8 cellular contexts compared by ENCODE assay signal in genomic region chr7:73738612-73739386, GRCh38. TPM values are rescaled to one million over a fixed set of nuclear protein-coding genes. Genes with fewer than 3 reads are reported as not detected.
DNase-seq lines count a peak whose midpoint lies in the region; ATAC-seq and TF ChIP-seq lines count a peak whose summit lies in the region.

TSS of gene ABHD11 (minus strand) at chr7:73738802. CDS start at chr7:73738770, 32 bp downstream.

- 0% methylated on average over 6 of the region's 84 CpGs; no CpG with 5 or more reads in 1 of the 2 donors for WGBS in gastroesophageal sphincter (ENCODE audit: low coverage in 1 of 2), 2 donors

- H3K27ac Mint-ChIP-seq in activated naive CD4-positive, alpha-beta T cell treated with anti-CD3 and anti-CD28 coated beads, Interleukin-2, amount 10 ng/mL, durations not matched to agents 7 days and 5 days = peak within 1 kb of the TSS; percentile 93

- DNase-seq in GM06990 (ENCODE audit: extremely low read depth, insufficient read length) (peak; percentile 98), NCI-H1048 (lab: John Stamatoyannopoulos, UW) (peak; percentile 94), SK-N-MC (ENCODE audit: low read depth, low spot score) (peak; percentile 84), non-pigmented ciliary epithelial cell (ENCODE audit: low read depth) (peak; percentile 82), superior temporal gyrus (ENCODE audit: extremely low spot score) (peak; percentile 89)
- DNase-seq in activated naive CD4-positive, alpha-beta T cell treated with anti-CD3 and anti-CD28 coated beads, Interleukin-2, amount 10 ng/mL, durations not matched to agents 7 days and 5 days = peak; percentile 98

- peak within 1 kb of the TSS; percentile 46; the same call in 1 of the 2 replicates for H3K27ac ChIP-seq in SK-N-MC
- H3K27ac ChIP-seq in gastroesophageal sphincter = peak within 1 kb of the TSS; percentile 47 to 92 (median 88)

- H3K4me1 Mint-ChIP-seq in activated naive CD4-positive, alpha-beta T cell treated with anti-CD3 and anti-CD28 coated beads, Interleukin-2, amount 10 ng/mL, durations not matched to agents 7 days and 5 days = peaks cover 24% of the 10 kb centered on the region

- H3K9ac ChIP-seq in SK-N-MC (ENCODE audit: insufficient read length) = peak within 1 kb of the TSS; percentile 84

- TF ChIP-seq EP300 in gastroesophageal sphincter (IDR thresholded peaks at IDR 0.05) = no peak

- peaks cover 18% of the 10 kb centered on the region for H3K27me3 Mint-ChIP-seq in activated naive CD4-positive, alpha-beta T cell treated with anti-CD3 and anti-CD28 coated beads, Interleukin-2, amount 10 ng/mL, durations not matched to agents 7 days and 5 days

- H3K9me3 Mint-ChIP-seq in activated naive CD4-positive, alpha-beta T cell treated with anti-CD3 and anti-CD28 coated beads, Interleukin-2, amount 10 ng/mL, durations not matched to agents 7 days and 5 days = no peaks in the 10 kb centered on the region

- H3K27me3 ChIP-seq in GM06990 (replicated peaks; ENCODE audit: control insufficient read depth, insufficient read depth, low read length) (no peaks in the 10 kb centered on the region), gastroesophageal sphincter (no peaks in the 10 kb centered on the region)

- H3K4me1 ChIP-seq in gastroesophageal sphincter = peaks cover 0 to 49% (median 12%) of the 10 kb centered on the region in 3 donors

- H3K4me3 ChIP-seq in GM06990 (replicated peaks; ENCODE audit: low read depth, low read length) = peak within 1 kb of the TSS; percentile 83
- H3K4me3 ChIP-seq in SK-N-MC = peak within 1 kb of the TSS; percentile 97
- H3K4me3 ChIP-seq in gastroesophageal sphincter = peak within 1 kb of the TSS; percentile 49 to 65

- H3K9me3 ChIP-seq in SK-N-MC (ENCODE audit: low read depth, low read length) = no peaks in the 10 kb centered on the region
- no peaks in the 10 kb centered on the region for H3K9me3 ChIP-seq in gastroesophageal sphincter

- CTCF ChIA-PET in activated naive CD4-positive, alpha-beta T cell treated with anti-CD3 and anti-CD28 coated beads, Interleukin-2, amount 10 ng/mL, durations not matched to agents 7 days and 5 days (lab: Charles Lee) = interaction anchor here (0.8 to 2.0 kb wide), 5 partner anchors 21 to 134 kb away, joined by 3 to 7 read pairs (median 5); no protein-coding TSS in a partner anchor

- peak; percentile 86 for ATAC-seq in HG02571 (IDR thresholded peaks at IDR 0.05; ENCODE audit: unreplicated experiment)
- peak; percentile 90 for ATAC-seq in gastroesophageal sphincter

- peaks cover 3% of the 10 kb centered on the region for H3K36me3 Mint-ChIP-seq in activated naive CD4-positive, alpha-beta T cell treated with anti-CD3 and anti-CD28 coated beads, Interleukin-2, amount 10 ng/mL, durations not matched to agents 7 days and 5 days

- TF ChIP-seq CTCF in GM06990 (IDR thresholded peaks at IDR 0.05; ENCODE audit: insufficient read depth, low read length, poor library complexity, severe bottlenecking) = no peak
- no peak for TF ChIP-seq CTCF in gastroesophageal sphincter (IDR thresholded peaks at IDR 0.05)

- peaks cover 7% of the 10 kb centered on the region for H3K36me3 ChIP-seq in GM06990 (ENCODE audit: control insufficient read depth, insufficient read depth, low read length)
- H3K36me3 ChIP-seq in SK-N-MC (ENCODE audit: insufficient read depth, low read length) = no peaks in the 10 kb centered on the region; the same call in 1 of the 2 replicates
- H3K36me3 ChIP-seq in gastroesophageal sphincter = peaks cover 0 to 25% of the 10 kb centered on the region in 2 donors

- peak within 1 kb of the TSS; percentile 87 for H3K4me3 Mint-ChIP-seq in activated naive CD4-positive, alpha-beta T cell treated with anti-CD3 and anti-CD28 coated beads, Interleukin-2, amount 10 ng/mL, durations not matched to agents 7 days and 5 days

- TF ChIP-seq POLR2A in gastroesophageal sphincter (IDR thresholded peaks at IDR 0.05) = peak; percentile 80 to 83

RNA-seq across cellular contexts. Expression of gene ABHD11, which starts in this region (rescaled TPM):
- 1 to 10 TPM; 5.6 to 8.5 (median 6.6) TPM for total RNA-seq in gastroesophageal sphincter

Comparison
In these comparisons a context has a peak if more than half of its experiments do, and no peak if none do; other contexts are left out.
1. Peak in every context shown above with its lines: DNase-seq, ATAC-seq, H3K4me3 ChIP-seq and H3K27ac ChIP-seq.